18 cellular contexts compared by ENCODE assay signal in genomic region chr5:132101385-132101880, GRCh38. TPM values are rescaled to one million over a fixed set of nuclear protein-coding genes. Genes with fewer than 3 reads are reported as not detected.
DNase-seq lines count a peak whose midpoint lies in the region; ATAC-seq, FAIRE-seq and TF ChIP-seq lines count a peak whose summit lies in the region.
"Had no signal": no experiment of that assay in that cellular context is flagged by ENCODE, and none has a peak within 500 bp of the region (broad histone marks: within the 10 kb centered on the region; RNA-seq: fewer than 3 reads in every experiment).

No MANE protein-coding gene starts in this region.

- peaks cover 66% of the 10 kb centered on the region for H3K4me1 ChIP-seq in OCI-LY7 (ENCODE audit: insufficient read depth, low read length, poor library complexity, severe bottlenecking)
- H3K4me1 ChIP-seq in GM12878 (ENCODE audit: control insufficient read depth, insufficient read depth, low read length), result peaks cover 75% of the 10 kb centered on the region
- H3K4me1 ChIP-seq in ascending aorta, result peaks cover 9 to 21% of the 10 kb centered on the region in 2 donors

- peak overlapping the region; percentile 21 for H3K4me3 Mint-ChIP-seq in activated CD8-positive, alpha-beta memory T cell treated with anti-CD3 and anti-CD28 coated beads, Interleukin-2, amount 10 ng/mL, durations not matched to agents 7 days and 5 days
- H3K4me3 Mint-ChIP-seq in stimulated activated effector memory CD8-positive, alpha-beta T cell treated with anti-CD3 and anti-CD28 coated beads, Interleukin-12 subunit alpha, Interleukin-12 subunit beta, amount 100 ng/mL, for 72 hours, result peak overlapping the region; percentile 49

- no peaks in the 10 kb centered on the region for H3K9me2 ChIP-seq in OCI-LY7 (ENCODE audit: insufficient read depth, low read length)

- H3K79me2 ChIP-seq in OCI-LY7 (ENCODE audit: insufficient read depth, low read depth, low read length), result no peaks in the 10 kb centered on the region
- no peaks in the 10 kb centered on the region for H3K79me2 ChIP-seq in GM12878 (ENCODE audit: control insufficient read depth, insufficient read depth, low read length)

- H3K27me3 ChIP-seq in GM12878 (replicated peaks in 1 of 2; ENCODE audit: control insufficient read depth in 2 of 2, insufficient read depth in 2 of 2, low read length in 1 of 2), result no peaks in the 10 kb centered on the region
- H3K27me3 ChIP-seq in ascending aorta, result no peaks in the 10 kb centered on the region
- H3K27me3 ChIP-seq: adrenal gland, upper lobe of left lung had no signal

- H2AFZ ChIP-seq in OCI-LY7 (ENCODE audit: low read length), result peak overlapping the region; percentile 29; the same call in 1 of the 2 replicates
- H2AFZ ChIP-seq in GM12878 (ENCODE audit: control insufficient read depth, low read depth, low read length), result no peak overlapping the region

- H3K9me3 ChIP-seq in OCI-LY7 (ENCODE audit: low read length) (no peaks in the 10 kb centered on the region), GM12878 (replicated peaks; ENCODE audit: control insufficient read depth, insufficient read depth, low read length) (no peaks in the 10 kb centered on the region), ascending aorta (no peaks in the 10 kb centered on the region)
- H3K9me3 ChIP-seq: adrenal gland, upper lobe of left lung had no signal

- in situ Hi-C loops in GM12878 (cut with MboI), result no loop called here

- TF ChIP-seq RAD21 in GM12878 (IDR thresholded peaks at IDR 0.05; ENCODE audit: insufficient read depth, low read depth, low read length), result no peak

- H3K9ac ChIP-seq in GM12878 (ENCODE audit: control insufficient read depth, insufficient read depth, low read length), result no peak overlapping the region

- H3K27ac ChIP-seq in OCI-LY7 (ENCODE audit: low read depth, low read length, poor library complexity, severe bottlenecking), result no peak overlapping the region
- peak overlapping the region; percentile 38; the same call in 1 of the 2 replicates for H3K27ac ChIP-seq in GM12878 (ENCODE audit: control insufficient read depth, insufficient read depth)
- no peak overlapping the region for H3K27ac ChIP-seq in ascending aorta
- H3K27ac ChIP-seq: adrenal gland had no signal

- intact Hi-C loops in OCI-LY7 (cut with micrococcal nuclease; ENCODE audit: unreplicated experiment), result no loop called here
- intact Hi-C loops in GM12878 (cut with micrococcal nuclease; ENCODE audit: unreplicated experiment), result no loop called here
- intact Hi-C loops in ascending aorta (cut with DNase I), result loop anchor here (10.0 kb wide), 1 partner anchor 153 kb away; the partner anchor contains the start of gene PDLIM4

- no peak for TF ChIP-seq EP300 in GM12878 (IDR thresholded peaks at IDR 0.05; ENCODE audit: borderline replicate concordance in 1 of 2, control insufficient read depth in 1 of 2, low read depth in 2 of 2, low read length in 2 of 2)

- ATAC-seq in activated CD8-positive, alpha-beta memory T cell treated with anti-CD3 and anti-CD28 coated beads, Interleukin-2, amount 10 ng/mL, durations not matched to agents 7 days and 5 days, result no peak
- no peak for ATAC-seq in GM12878
- ATAC-seq in stimulated activated effector memory CD8-positive, alpha-beta T cell treated with anti-CD3 and anti-CD28 coated beads, Interleukin-12 subunit alpha, Interleukin-12 subunit beta, amount 100 ng/mL, for 72 hours, result no peak

- no peak for TF ChIP-seq CTCF in OCI-LY7 (conservative IDR thresholded peaks at IDR 0.05; ENCODE audit: low read length)
- no peak for TF ChIP-seq CTCF in GM12878 (IDR thresholded peaks at IDR 0.05 in 2 of 3, conservative IDR thresholded peaks at IDR 0.05 in 1 of 3; ENCODE audit: control insufficient read depth in 2 of 3, extremely low read depth in 1 of 3, insufficient read depth in 1 of 3, low read depth in 3 of 3, low read length in 3 of 3)
- TF ChIP-seq CTCF in ascending aorta (IDR thresholded peaks at IDR 0.05), result no peak

- RAD21 ChIA-PET in GM12878 (lab: Charles Lee; ENCODE audit: unreplicated experiment), result interaction anchor here (0.9 to 1.0 kb wide), 2 partner anchors 9 to 18 kb away, joined by 3 read pairs; no protein-coding TSS in a partner anchor

- peak overlapping the region; percentile 95 for H3K27ac Mint-ChIP-seq in activated CD8-positive, alpha-beta memory T cell treated with anti-CD3 and anti-CD28 coated beads, Interleukin-2, amount 10 ng/mL, durations not matched to agents 7 days and 5 days
- peak overlapping the region; percentile 53 for H3K27ac Mint-ChIP-seq in stimulated activated effector memory CD8-positive, alpha-beta T cell treated with anti-CD3 and anti-CD28 coated beads, Interleukin-12 subunit alpha, Interleukin-12 subunit beta, amount 100 ng/mL, for 72 hours

- peaks cover 88% of the 10 kb centered on the region for H3K4me1 Mint-ChIP-seq in activated CD8-positive, alpha-beta memory T cell treated with anti-CD3 and anti-CD28 coated beads, Interleukin-2, amount 10 ng/mL, durations not matched to agents 7 days and 5 days
- H3K4me1 Mint-ChIP-seq in stimulated activated effector memory CD8-positive, alpha-beta T cell treated with anti-CD3 and anti-CD28 coated beads, Interleukin-12 subunit alpha, Interleukin-12 subunit beta, amount 100 ng/mL, for 72 hours, result peaks cover 81% of the 10 kb centered on the region

- no peak for TF ChIP-seq POLR2A in GM12878 (IDR thresholded peaks at IDR 0.05; ENCODE audit: low read depth, low read length)

- H3K36me3 ChIP-seq in OCI-LY7 (ENCODE audit: insufficient read depth, low read length), result no peaks in the 10 kb centered on the region
- no peaks in the 10 kb centered on the region for H3K36me3 ChIP-seq in GM12878 (ENCODE audit: control insufficient read depth in 2 of 2, insufficient read depth in 2 of 2, low read length in 1 of 2)
- H3K36me3 ChIP-seq in ascending aorta, result no peaks in the 10 kb centered on the region
- H3K36me3 ChIP-seq: adrenal gland, upper lobe of left lung had no signal

- no peak for DNase-seq in activated CD8-positive, alpha-beta memory T cell treated with anti-CD3 and anti-CD28 coated beads, Interleukin-2, amount 10 ng/mL, durations not matched to agents 7 days and 5 days
- no peak for DNase-seq in activated CD8-positive, alpha-beta memory T cell treated with anti-CD3 and anti-CD28 coated beads, Interleukin-2, amount 50 U/mL, for 48 hours
- DNase-seq in OCI-LY7 (ENCODE audit: low spot score), result no peak
- DNase-seq in GM12878 (ENCODE audit: low read depth, low spot score), result no peak
- peak in 1 of 2 donors; percentile 51 for DNase-seq in stimulated activated effector memory CD8-positive, alpha-beta T cell treated with anti-CD3 and anti-CD28 coated beads, Interleukin-12 subunit alpha, Interleukin-12 subunit beta, amount 100 ng/mL, for 72 hours (ENCODE audit: low spot score in 2 of 2)
- DNase-seq in ascending aorta (ENCODE audit: low spot score in 2 of 2), result no peak
- no peak for DNase-seq in CD1c-positive myeloid dendritic cell (ENCODE audit: extremely low spot score)
- no peak for DNase-seq in HTR-8/SVneo (ENCODE audit: insufficient read length, low spot score)
- DNase-seq: adrenal gland, mesenchymal stem cell, NCI-H1694, SHP77 had no signal

- no peaks in the 10 kb centered on the region for H3K9me3 Mint-ChIP-seq in activated CD8-positive, alpha-beta memory T cell treated with anti-CD3 and anti-CD28 coated beads, Interleukin-2, amount 10 ng/mL, durations not matched to agents 7 days and 5 days (ENCODE audit: low read depth)
- H3K9me3 Mint-ChIP-seq in stimulated activated effector memory CD8-positive, alpha-beta T cell treated with anti-CD3 and anti-CD28 coated beads, Interleukin-12 subunit alpha, Interleukin-12 subunit beta, amount 100 ng/mL, for 72 hours, result no peaks in the 10 kb centered on the region

- SMC1A ChIA-PET in GM12878 (lab: Charles Lee; ENCODE audit: uncharacterized antibody, unreplicated experiment), result interaction anchor here (1.1 to 2.0 kb wide), 2 partner anchors 9 to 137 kb away, joined by 4 to 7 read pairs; no protein-coding TSS in a partner anchor

- BruUV-seq in OCI-LY7 (replicated peaks; lab: Mats Ljungman, UMichigan), result no TSS peak
- BruUV-seq in GM12878 (replicated peaks; lab: Mats Ljungman, UMichigan), result no TSS peak

- H3K4me2 ChIP-seq in OCI-LY7 (ENCODE audit: low read length) (peak overlapping the region; percentile 27), GM12878 (ENCODE audit: control insufficient read depth, insufficient read depth) (peak overlapping the region; percentile 14)

- WGBS in GM12878 (ENCODE audit: insufficient coverage, insufficient replicate concordance, low lambda C conversion rate, missing lambda C conversion rate), result 93% methylated on average over 6 of the region's 6 CpGs

- FAIRE-seq in GM12878 (lab: Jason Lieb, UNC), result no peak
- FAIRE-seq in HTR-8/SVneo (lab: Jason Lieb, UNC), result no peak
- FAIRE-seq: keratinocyte had no signal

- CTCF ChIA-PET in activated CD8-positive, alpha-beta memory T cell treated with anti-CD3 and anti-CD28 coated beads, Interleukin-2, amount 10 ng/mL, durations not matched to agents 7 days and 5 days (lab: Charles Lee), result interaction anchor here (1.2 to 1.6 kb wide), 7 partner anchors 9 to 76 kb away, joined by 3 to 6 read pairs (median 5); no protein-coding TSS in a partner anchor
- CTCF ChIA-PET in OCI-LY7 (lab: Charles Lee; ENCODE audit: unreplicated experiment), result no interaction called here
- CTCF ChIA-PET in GM12878 (lab: Yijun Ruan, JAX), result interaction anchor here (1.2 to 1.6 kb wide), 3 partner anchors 36 to 40 kb away, joined by 3 read pairs; no protein-coding TSS in a partner anchor

- peaks cover 4% of the 10 kb centered on the region for H3K36me3 Mint-ChIP-seq in activated CD8-positive, alpha-beta memory T cell treated with anti-CD3 and anti-CD28 coated beads, Interleukin-2, amount 10 ng/mL, durations not matched to agents 7 days and 5 days
- peaks cover 39% of the 10 kb centered on the region for H3K36me3 Mint-ChIP-seq in stimulated activated effector memory CD8-positive, alpha-beta T cell treated with anti-CD3 and anti-CD28 coated beads, Interleukin-12 subunit alpha, Interleukin-12 subunit beta, amount 100 ng/mL, for 72 hours

- POLR2A ChIA-PET in OCI-LY7 (lab: Charles Lee) (interaction anchor here (0.5 to 1.6 kb wide), 2 partner anchors 8 to 369 kb away, joined by 3 to 4 read pairs; no protein-coding TSS in a partner anchor), GM12878 (lab: Charles Lee) (no interaction called here)

- H4K20me1 ChIP-seq in OCI-LY7 (ENCODE audit: insufficient read depth, low read length) (no peaks in the 10 kb centered on the region), GM12878 (ENCODE audit: control insufficient read depth, insufficient read depth) (no peaks in the 10 kb centered on the region)

- no peaks in the 10 kb centered on the region for H3K27me3 Mint-ChIP-seq in activated CD8-positive, alpha-beta memory T cell treated with anti-CD3 and anti-CD28 coated beads, Interleukin-2, amount 10 ng/mL, durations not matched to agents 7 days and 5 days

- H3K4me3 ChIP-seq in OCI-LY7 (ENCODE audit: low read depth, low read length, poor library complexity, severe bottlenecking) (no peak overlapping the region), GM12878 (no peak overlapping the region), ascending aorta (no peak overlapping the region)
- H3K4me3 ChIP-seq: adrenal gland, upper lobe of left lung had no signal

RNA-seq across cellular contexts. Expression of gene CSF2, which starts 27.8 kb away (rescaled TPM):
- 100 to 1,000 TPM in 1 of 2 experiments, 1 to 10 TPM in 1; 4.9 to 164 TPM for total RNA-seq in activated CD8-positive, alpha-beta memory T cell treated with anti-CD3 and anti-CD28 coated beads, Interleukin-2, amount 10 ng/mL, durations not matched to agents 7 days and 5 days
- total RNA-seq in OCI-LY7 (2014; rRNA removed; shearing (Covaris generic)), result not detected in 2 replicates
- not detected in 2 replicates for total RNA-seq in OCI-LY7 (2022)
- not detected in 2 replicates for total RNA-seq in GM12878 (2013; cell fraction: nucleolus; rRNA removed)
- total RNA-seq in GM12878 (2014; rRNA removed), result 1.1 and 2.0 TPM in 2 replicates
- 0.81 and 0.83 TPM in 2 replicates for total RNA-seq in GM12878 (2014; rRNA removed; fragmentation: Illumina TruSeq; extraction: Trizol)
- total RNA-seq in GM12878 (2021), result 0.85 and 1.4 TPM in 2 replicates
- not detected for polyA plus RNA-seq in GM12878 (2011; ENCODE audit: low read depth)
- 0.15 and 0.23 TPM in 2 replicates for polyA plus RNA-seq in GM12878 (2011; rRNA removed)
- 0.20 and 0.25 TPM in 2 replicates for polyA plus RNA-seq in GM12878 (2011; cell fraction: cytosol; rRNA removed)
- 0.26 TPM in 1 of 2 replicates, not detected in the other for polyA plus RNA-seq in GM12878 (2011; cell fraction: nucleus; rRNA removed)
- not detected in 2 replicates for polyA plus RNA-seq in GM12878 (2012)
- 0.44 TPM in 1 of 2 replicates, not detected in the other for polyA plus RNA-seq in GM12878 (2014; fragmentation: Illumina TruSeq; extraction: Trizol)
- polyA plus RNA-seq in GM12878 (2014; fragmentation: Nextera tagmentation; extraction: Ambion mirVana), result under 1 TPM; 0.39 to 0.57 TPM
- polyA plus RNA-seq in GM12878 (2014; rRNA removed), result 1.1 and 2.0 TPM in 2 replicates
- polyA plus RNA-seq in GM12878 (2016; fragmentation: Nextera tagmentation; extraction: Ambion mirVana), result not detected
- polyA minus RNA-seq in GM12878 (2011; rRNA and poly(A)+ RNA removed), result 0.41 TPM in 1 of 2 replicates, not detected in the other
- not detected in 2 replicates for polyA minus RNA-seq in GM12878 (2011; cell fraction: cytosol; rRNA and poly(A)+ RNA removed)
- polyA minus RNA-seq in GM12878 (2011; cell fraction: nucleus; rRNA and poly(A)+ RNA removed), result not detected in 2 replicates
- not detected for total RNA-seq in ascending aorta
- total RNA-seq: A673, cardiac septum had no signal
- polyA plus RNA-seq: adrenal gland, neural cell had no signal

RNA-seq across cellular contexts. Expression of gene IL3, which starts 41.0 kb away (rescaled TPM):
- total RNA-seq in activated CD8-positive, alpha-beta memory T cell treated with anti-CD3 and anti-CD28 coated beads, Interleukin-2, amount 10 ng/mL, durations not matched to agents 7 days and 5 days, result 1 to 10 TPM in 1 of 2 experiments, under 1 TPM in 1; 0.47 to 1.5 TPM
- not detected in 2 replicates for total RNA-seq in OCI-LY7 (2014; rRNA removed; shearing (Covaris generic))
- total RNA-seq in OCI-LY7 (2022) (not detected in 2 replicates), GM12878 (2014; rRNA removed) (not detected in 2 replicates), GM12878 (2014; rRNA removed; fragmentation: Illumina TruSeq; extraction: Trizol) (not detected in 2 replicates), GM12878 (2021) (not detected in 2 replicates), ascending aorta (not detected)
- not detected in 2 replicates for total RNA-seq in GM12878 (2013; cell fraction: nucleolus; rRNA removed)
- polyA plus RNA-seq in GM12878 (2011; ENCODE audit: low read depth), result not detected
- polyA plus RNA-seq in GM12878 (2011; rRNA removed) (not detected in 2 replicates), GM12878 (2014; fragmentation: Illumina TruSeq; extraction: Trizol) (not detected in 2 replicates), GM12878 (2014; fragmentation: Nextera tagmentation; extraction: Ambion mirVana) (not detected), GM12878 (2014; rRNA removed) (not detected in 2 replicates), GM12878 (2016; fragmentation: Nextera tagmentation; extraction: Ambion mirVana) (not detected)
- not detected in 2 replicates for polyA plus RNA-seq in GM12878 (2011; cell fraction: cytosol; rRNA removed)
- polyA plus RNA-seq in GM12878 (2011; cell fraction: nucleus; rRNA removed), result not detected in 2 replicates
- not detected in 2 replicates for polyA plus RNA-seq in GM12878 (2012)
- polyA minus RNA-seq in GM12878 (2011; rRNA and poly(A)+ RNA removed), result not detected in 2 replicates
- not detected in 2 replicates for polyA minus RNA-seq in GM12878 (2011; cell fraction: cytosol; rRNA and poly(A)+ RNA removed)
- not detected in 2 replicates for polyA minus RNA-seq in GM12878 (2011; cell fraction: nucleus; rRNA and poly(A)+ RNA removed)
- total RNA-seq: A673, adrenal gland, cardiac septum, HT-29, upper lobe of left lung had no signal
- polyA plus RNA-seq: adrenal gland, keratinocyte, neural cell had no signal
